In the genomic region with DNA sequence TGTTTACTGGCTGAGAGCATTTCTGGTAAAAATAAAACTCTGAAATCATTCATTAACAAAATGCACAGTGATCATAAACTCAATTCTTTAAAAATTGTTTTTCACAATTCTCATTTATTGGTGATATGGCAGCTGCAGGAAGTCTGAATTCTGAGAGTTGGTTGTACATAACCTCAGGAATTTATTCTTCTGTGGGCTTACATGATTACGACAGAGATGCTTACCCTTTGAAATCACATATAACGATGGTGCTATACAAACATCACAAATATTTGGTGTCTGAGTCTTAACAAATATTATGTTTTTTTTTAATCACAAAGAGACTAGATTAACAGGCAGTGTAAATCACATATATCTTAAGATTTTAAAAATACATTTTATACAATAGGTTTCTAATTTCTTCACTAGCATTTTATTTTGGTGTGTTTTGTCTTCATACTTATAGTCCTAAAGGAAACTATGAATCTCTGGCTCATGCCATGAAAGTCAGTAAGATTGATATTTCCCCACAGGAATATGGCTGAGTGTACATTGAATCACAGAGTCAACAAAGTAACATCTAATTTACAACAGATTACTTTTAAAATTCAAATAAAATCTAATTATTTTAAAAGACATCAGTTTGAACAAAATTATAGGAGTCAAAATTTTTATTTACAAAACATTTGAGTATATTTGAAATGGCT, we compare ENCODE assay signal across 15 cellular contexts.
DNase-seq lines count a peak whose midpoint lies in the region; ATAC-seq, FAIRE-seq and TF ChIP-seq lines count a peak whose summit lies in the region.
"Had no signal": no experiment of that assay in that cellular context is flagged by ENCODE, and none has a peak within 500 bp of the region (broad histone marks: within the 10 kb centered on the region; RNA-seq: fewer than 3 reads in every experiment).

No MANE protein-coding gene starts in this region.

- 5% methylated on average over 2 of the region's 2 CpGs for WGBS in A549 (ENCODE audit: missing lambda C conversion rate)

- no peaks in the 10 kb centered on the region for H3K79me2 ChIP-seq in astrocyte (ENCODE audit: insufficient read depth, low read length)

- H3K27ac Mint-ChIP-seq in HFFc6 (peak overlapping the region; percentile 92), astrocyte (ENCODE audit: unreplicated experiment) (peak overlapping the region; percentile 67)
- no peak overlapping the region for H3K27ac Mint-ChIP-seq in activated CD8-positive, alpha-beta T cell treated with anti-CD3 and anti-CD28 coated beads, Interleukin-2, amount 10 ng/mL, durations not matched to agents 7 days and 5 days

- DNase-seq in A549 (ENCODE audit: low read depth in 1 of 2, low spot score in 1 of 2) = peak in 1 of 2 experiments; percentile 9
- DNase-seq in HFFc6 = peak; percentile 76
- peak; percentile 91 for DNase-seq in astrocyte (ENCODE audit: low read depth)
- DNase-seq in foreskin keratinocyte = peak; percentile 69 to 70
- DNase-seq in activated CD4-positive, alpha-beta T cell treated with anti-CD3 and anti-CD28 coated beads, Interleukin-2, amount 50 U/mL, for 48 hours = no peak
- no peak for DNase-seq in activated CD8-positive, alpha-beta T cell treated with anti-CD3 and anti-CD28 coated beads, Interleukin-2, amount 10 ng/mL, durations not matched to agents 7 days and 5 days
- no peak for DNase-seq in MV-4-11 (lab: John Stamatoyannopoulos, UW)
- DNase-seq in cardiac septum (ENCODE audit: low spot score) = no peak
- DNase-seq: activated CD4-positive, alpha-beta T cell treated with anti-CD3 and anti-CD28 coated beads, Interleukin-2, amount 50 U/mL, for 1 hour; DMS 273 treated with DMSO at 0.1 percent for 48 hours; gastrocnemius medialis; NCI-H187 treated with DMSO at 0.1 percent for 48 hours; stimulated activated naive CD4-positive, alpha-beta T cell treated with Interleukin-2 at 50 U/mL for 16 hours; T1000; uterus had no signal

- H3K9me3 ChIP-seq in A549 = no peaks in the 10 kb centered on the region
- no peaks in the 10 kb centered on the region for H3K9me3 ChIP-seq in astrocyte (ENCODE audit: insufficient read depth, low read depth, low read length)
- H3K9me3 ChIP-seq: gastrocnemius medialis, uterus had no signal

- TF ChIP-seq EP300 in A549 (IDR thresholded peaks at IDR 0.05) = no peak

- H3K4me3 Mint-ChIP-seq in HFFc6 (peak overlapping the region; percentile 14; the same call in 1 of the 2 replicates), astrocyte (ENCODE audit: unreplicated experiment) (no peak overlapping the region)
- H3K4me3 Mint-ChIP-seq in activated CD8-positive, alpha-beta T cell treated with anti-CD3 and anti-CD28 coated beads, Interleukin-2, amount 10 ng/mL, durations not matched to agents 7 days and 5 days = no peak overlapping the region

- H3K4me1 Mint-ChIP-seq in HFFc6 (ENCODE audit: low read depth) (peaks cover 97% of the 10 kb centered on the region), astrocyte (ENCODE audit: low read depth, unreplicated experiment) (peaks cover 70% of the 10 kb centered on the region)
- no peaks in the 10 kb centered on the region for H3K4me1 Mint-ChIP-seq in activated CD8-positive, alpha-beta T cell treated with anti-CD3 and anti-CD28 coated beads, Interleukin-2, amount 10 ng/mL, durations not matched to agents 7 days and 5 days (ENCODE audit: low read depth)

- TF ChIP-seq RAD21 in A549 (conservative IDR thresholded peaks at IDR 0.05 in 1 of 2, IDR thresholded peaks at IDR 0.05 in 1 of 2) = no peak

- H3K36me3 Mint-ChIP-seq in HFFc6 (ENCODE audit: low read depth) = peaks cover 9% of the 10 kb centered on the region
- H3K36me3 Mint-ChIP-seq in astrocyte (ENCODE audit: low read depth, unreplicated experiment) = no peaks in the 10 kb centered on the region
- no peaks in the 10 kb centered on the region for H3K36me3 Mint-ChIP-seq in activated CD8-positive, alpha-beta T cell treated with anti-CD3 and anti-CD28 coated beads, Interleukin-2, amount 10 ng/mL, durations not matched to agents 7 days and 5 days (ENCODE audit: low read depth)

- ATAC-seq in A549 (peak in 1 of 2 experiments; percentile 42; a peak in 1 of 6 replicates), foreskin keratinocyte (no peak)
- ATAC-seq in activated CD8-positive, alpha-beta T cell treated with anti-CD3 and anti-CD28 coated beads, Interleukin-2, amount 10 ng/mL, durations not matched to agents 7 days and 5 days = no peak
- ATAC-seq: gastrocnemius medialis had no signal

- peaks cover 27% of the 10 kb centered on the region for H3K4me1 ChIP-seq in A549
- H3K4me1 ChIP-seq in astrocyte (ENCODE audit: insufficient read depth, low read length) = peaks cover 68% of the 10 kb centered on the region
- H3K4me1 ChIP-seq in foreskin keratinocyte = peaks cover 35% of the 10 kb centered on the region
- H3K4me1 ChIP-seq: gastrocnemius medialis had no signal

- H3K4me3 ChIP-seq in A549 (no peak overlapping the region), astrocyte (ENCODE audit: insufficient read depth, low read depth, low read length) (no peak overlapping the region)
- H3K4me3 ChIP-seq: gastrocnemius medialis, uterus had no signal

- CTCF ChIA-PET in A549 (lab: Yijun Ruan, JAX) = no interaction called here
- CTCF ChIA-PET in activated CD8-positive, alpha-beta T cell treated with anti-CD3 and anti-CD28 coated beads, Interleukin-2, amount 10 ng/mL, durations not matched to agents 7 days and 5 days (lab: Charles Lee) = no interaction called here

- intact Hi-C loops in cardiac septum (cut with DNase I) = no loop called here

- no peak for FAIRE-seq in A549 (lab: Jason Lieb, UNC)
- peak; percentile 84 for FAIRE-seq in astrocyte (lab: Jason Lieb, UNC)

- H3K27me3 Mint-ChIP-seq in HFFc6 (ENCODE audit: insufficient read depth) (no peaks in the 10 kb centered on the region), astrocyte (ENCODE audit: low read depth, unreplicated experiment) (no peaks in the 10 kb centered on the region)
- no peaks in the 10 kb centered on the region for H3K27me3 Mint-ChIP-seq in activated CD8-positive, alpha-beta T cell treated with anti-CD3 and anti-CD28 coated beads, Interleukin-2, amount 10 ng/mL, durations not matched to agents 7 days and 5 days (ENCODE audit: low read depth)

- H2AFZ ChIP-seq in astrocyte (ENCODE audit: low read depth, low read length) = no peak overlapping the region

- H3K9me3 Mint-ChIP-seq in HFFc6 = no peaks in the 10 kb centered on the region
- no peaks in the 10 kb centered on the region for H3K9me3 Mint-ChIP-seq in astrocyte (ENCODE audit: unreplicated experiment)
- no peaks in the 10 kb centered on the region for H3K9me3 Mint-ChIP-seq in activated CD8-positive, alpha-beta T cell treated with anti-CD3 and anti-CD28 coated beads, Interleukin-2, amount 10 ng/mL, durations not matched to agents 7 days and 5 days (ENCODE audit: insufficient read depth)

- peak overlapping the region; percentile 46 for H3K9ac ChIP-seq in astrocyte (ENCODE audit: low read length)

- no peaks in the 10 kb centered on the region for H3K36me3 ChIP-seq in astrocyte (ENCODE audit: insufficient read depth, low read length)
- H3K36me3 ChIP-seq: gastrocnemius medialis, uterus had no signal

- TF ChIP-seq CTCF in A549 (IDR thresholded peaks at IDR 0.05) (no peak), HFFc6 (IDR thresholded peaks at IDR 0.05) (no peak), astrocyte (IDR thresholded peaks at IDR 0.05; ENCODE audit: insufficient read depth, low read depth, low read length) (no peak), foreskin keratinocyte (conservative IDR thresholded peaks at IDR 0.05) (no peak)

- H3K27me3 ChIP-seq in astrocyte (ENCODE audit: insufficient read depth, low read length) (no peaks in the 10 kb centered on the region), foreskin keratinocyte (no peaks in the 10 kb centered on the region)
- H3K27me3 ChIP-seq: gastrocnemius medialis, uterus had no signal

- POLR2A ChIA-PET in A549 (lab: Yijun Ruan, JAX) = no interaction called here
- POLR2A ChIA-PET in activated CD8-positive, alpha-beta T cell treated with anti-CD3 and anti-CD28 coated beads, Interleukin-2, amount 10 ng/mL, durations not matched to agents 7 days and 5 days (lab: Charles Lee) = no interaction called here

- no peaks in the 10 kb centered on the region for H4K20me1 ChIP-seq in astrocyte (ENCODE audit: insufficient read depth, low read length)

- peak overlapping the region; percentile 33 for H3K4me2 ChIP-seq in A549
- H3K4me2 ChIP-seq in astrocyte (ENCODE audit: low read length) = peak overlapping the region; percentile 50

- TF ChIP-seq POLR2A in A549 (IDR thresholded peaks at IDR 0.05; ENCODE audit: low read length) = no peak

- H3K27ac ChIP-seq in A549 = no peak overlapping the region
- H3K27ac ChIP-seq in astrocyte (ENCODE audit: low read depth, low read length) = peak overlapping the region; percentile 91
- no peak overlapping the region for H3K27ac ChIP-seq in foreskin keratinocyte
- H3K27ac ChIP-seq: gastrocnemius medialis, uterus had no signal

TF ChIP-seq in A549, 52 proteins besides CTCF, POLR2A, EP300 and RAD21 (continues in another document):
- TF ChIP-seq REST (IDR thresholded peaks at IDR 0.05) (no peak), NFE2L2 (conservative IDR thresholded peaks at IDR 0.05; ENCODE audit: low read length) (no peak), FOSL2 (IDR thresholded peaks at IDR 0.05) (0 out of 2 replicates have a peak, but pooled peaks have one; percentile 12), FOSL2 (CRISPR knock-in tag; IDR thresholded peaks at IDR 0.05) (no peak), CEBPB (IDR thresholded peaks at IDR 0.05) (peak; percentile 34 to 53; a peak in 2 of 4 replicates)

Comparison
In these comparisons a context has a peak if more than half of its experiments do, and no peak if none do; other contexts are left out.
1. DNase-seq: peak in HFFc6 (single experiment), astrocyte (single experiment) and foreskin keratinocyte (2 of 2); none in activated CD4-positive, alpha-beta T cell treated with anti-CD3 and anti-CD28 coated beads, Interleukin-2, amount 50 U/mL, for 48 hours (0 of 2), activated CD8-positive, alpha-beta T cell treated with anti-CD3 and anti-CD28 coated beads, Interleukin-2, amount 10 ng/mL, durations not matched to agents 7 days and 5 days (single experiment), MV-4-11 (single experiment) and cardiac septum (single experiment).